ENCODE assay signal across 8 cellular contexts in genomic region chr7:131327626-131328386, GRCh38. TPM values are rescaled to one million over a fixed set of nuclear protein-coding genes. Genes with fewer than 3 reads are reported as not detected.
DNase-seq lines count a peak whose midpoint lies in the region; ATAC-seq and TF ChIP-seq lines count a peak whose summit lies in the region.

Gene MKLN1 (plus strand): TSS chr7:131327876. CDS start chr7:131327900, 24 bp downstream.

- H3K27me3 Mint-ChIP-seq in stimulated activated naive CD8-positive, alpha-beta T cell treated with anti-CD3 and anti-CD28 coated beads, Interleukin-15, amount 100 ng/mL, for 72 hours: no peaks in the 10 kb centered on the region

- H3K27me3 ChIP-seq in GM23248 (replicated peaks; ENCODE audit: insufficient read depth) (no peaks in the 10 kb centered on the region), RWPE2 (ENCODE audit: insufficient read depth, poor library complexity, severe bottlenecking) (no peaks in the 10 kb centered on the region), neural cell (ENCODE audit: insufficient read depth, low read depth, low read length) (no peaks in the 10 kb centered on the region)

- peaks cover 21% of the 10 kb centered on the region for H3K4me1 ChIP-seq in GM23248 (ENCODE audit: insufficient read depth)
- peaks cover 16% of the 10 kb centered on the region for H3K4me1 ChIP-seq in RWPE2 (ENCODE audit: insufficient read depth, poor library complexity, severe bottlenecking)

- H3K4me3 ChIP-seq in GM23248 (peak within 1 kb of the TSS; percentile 87), RWPE2 (ENCODE audit: severe bottlenecking) (peak within 1 kb of the TSS; percentile 91), fibroblast of the aortic adventitia (ENCODE audit: low read depth, low read length) (peak within 1 kb of the TSS; percentile 90), neural cell (ENCODE audit: low read length) (peak within 1 kb of the TSS; percentile 95)

- H3K9me2 ChIP-seq in GM23248 (ENCODE audit: insufficient read depth) (no peaks in the 10 kb centered on the region), neural cell (ENCODE audit: insufficient read depth, low read length) (no peaks in the 10 kb centered on the region)

- H3K27ac Mint-ChIP-seq in stimulated activated naive CD8-positive, alpha-beta T cell treated with anti-CD3 and anti-CD28 coated beads, Interleukin-15, amount 100 ng/mL, for 72 hours: peak within 1 kb of the TSS; percentile 99 to 100

- H3F3A ChIP-seq in GM23248 (ENCODE audit: insufficient read depth): peaks cover 18% of the 10 kb centered on the region
- no peaks in the 10 kb centered on the region for H3F3A ChIP-seq in neural cell (ENCODE audit: insufficient read depth, low read length, poor library complexity, severe bottlenecking)

- peak; percentile 63 for TF ChIP-seq RAD21 in neural cell (conservative IDR thresholded peaks at IDR 0.05)

- peak within 1 kb of the TSS; percentile 92 to 96 for H3K4me3 Mint-ChIP-seq in stimulated activated naive CD8-positive, alpha-beta T cell treated with anti-CD3 and anti-CD28 coated beads, Interleukin-15, amount 100 ng/mL, for 72 hours

- TF ChIP-seq EP300 in neural cell (conservative IDR thresholded peaks at IDR 0.05; ENCODE audit: poor library complexity, severe bottlenecking): peak; percentile 60

- H3K27ac ChIP-seq in GM23248 (peak within 1 kb of the TSS; percentile 95), RWPE2 (ENCODE audit: poor library complexity, severe bottlenecking) (peak within 1 kb of the TSS; percentile 71), neural cell (ENCODE audit: low read length) (peak within 1 kb of the TSS; percentile 93)

- H3K9me3 ChIP-seq in GM23248 (ENCODE audit: low read depth): no peaks in the 10 kb centered on the region
- no peaks in the 10 kb centered on the region for H3K9me3 ChIP-seq in RWPE2 (ENCODE audit: severe bottlenecking)
- H3K9me3 ChIP-seq in neural cell (ENCODE audit: low read length): no peaks in the 10 kb centered on the region

- TF ChIP-seq CTCF in RWPE2 (IDR thresholded peaks at IDR 0.05; ENCODE audit: poor library complexity, severe bottlenecking): no peak
- no peak for TF ChIP-seq CTCF in fibroblast of the aortic adventitia (IDR thresholded peaks at IDR 0.05; ENCODE audit: insufficient read depth, low read length)
- no peak for TF ChIP-seq CTCF in neural cell (IDR thresholded peaks at IDR 0.05; ENCODE audit: poor library complexity, severe bottlenecking)

- DNase-seq in EH (ENCODE audit: low read depth) (peak; percentile 90), GM23248 (peak; percentile 97), Kasumi-1 (lab: John Stamatoyannopoulos, UW) (peak; percentile 79 to 81), RWPE2 (ENCODE audit: low spot score) (peak; percentile 85), fibroblast of the aortic adventitia (ENCODE audit: low read depth) (peak; percentile 81)
- DNase-seq in activated effector memory CD4-positive, alpha-beta T cell treated with Interleukin-2 at 50 U/mL for 16 hours: peak; percentile 81
- DNase-seq in stimulated activated naive CD8-positive, alpha-beta T cell treated with anti-CD3 and anti-CD28 coated beads, Interleukin-15, amount 100 ng/mL, for 72 hours: peak; percentile 88 to 89

- peak; percentile 85 for ATAC-seq in RWPE2 (ENCODE audit: low read depth)
- peak; percentile 95 for ATAC-seq in stimulated activated naive CD8-positive, alpha-beta T cell treated with anti-CD3 and anti-CD28 coated beads, Interleukin-15, amount 100 ng/mL, for 72 hours

- H3K9ac ChIP-seq in GM23248 (peak within 1 kb of the TSS; percentile 98), neural cell (ENCODE audit: low read length) (peak within 1 kb of the TSS; percentile 95)

- peaks cover 6% of the 10 kb centered on the region; the same call in 1 of the 2 replicates for H4K20me1 ChIP-seq in GM23248 (ENCODE audit: insufficient read depth)
- no peaks in the 10 kb centered on the region for H4K20me1 ChIP-seq in neural cell (ENCODE audit: insufficient read depth)

- H3K36me3 ChIP-seq in GM23248 (ENCODE audit: low read depth) (no peaks in the 10 kb centered on the region), RWPE2 (ENCODE audit: low read depth) (0 out of 2 replicates have a peak, but pooled peaks cover 3% of the 10 kb centered on the region), neural cell (ENCODE audit: insufficient read depth, low read length) (no peaks in the 10 kb centered on the region)

- 1 to 2% methylated on average over 54 to 70 of the region's 70 CpGs for WGBS in GM23248 (ENCODE audit: low coverage in 1 of 2, low lambda C conversion rate in 2 of 2, missing lambda C conversion rate in 2 of 2), 2 experiments

- H2AFZ ChIP-seq in GM23248 (peak within 1 kb of the TSS; percentile 93), neural cell (ENCODE audit: low read depth, low read length) (peak within 1 kb of the TSS; percentile 86)

- H3K4me1 Mint-ChIP-seq in stimulated activated naive CD8-positive, alpha-beta T cell treated with anti-CD3 and anti-CD28 coated beads, Interleukin-15, amount 100 ng/mL, for 72 hours: peaks cover 63% of the 10 kb centered on the region

- H3K9me3 Mint-ChIP-seq in stimulated activated naive CD8-positive, alpha-beta T cell treated with anti-CD3 and anti-CD28 coated beads, Interleukin-15, amount 100 ng/mL, for 72 hours: no peaks in the 10 kb centered on the region

- peak within 1 kb of the TSS; percentile 100 for H3K4me2 ChIP-seq in GM23248 (ENCODE audit: unreplicated experiment)
- H3K4me2 ChIP-seq in neural cell (ENCODE audit: low read length): peak within 1 kb of the TSS; percentile 85

- peaks cover 51% of the 10 kb centered on the region for H3K79me2 ChIP-seq in GM23248 (ENCODE audit: insufficient read depth)
- peaks cover 49% of the 10 kb centered on the region for H3K79me2 ChIP-seq in neural cell (replicated peaks; ENCODE audit: insufficient read depth, low read length)

- in situ Hi-C loops in GM23248 (cut with MboI): no loop called here

TF ChIP-seq in neural cell, 6 proteins besides CTCF, POLR2A, EP300 and RAD21:
- TF ChIP-seq EZH2 (IDR thresholded peaks at IDR 0.05; ENCODE audit: borderline replicate concordance, insufficient read depth, low read length, poor library complexity, severe bottlenecking) (no peak), TAF1 (IDR thresholded peaks at IDR 0.05; ENCODE audit: low read depth) (peak; percentile 96), REST (IDR thresholded peaks at IDR 0.05; ENCODE audit: borderline replicate concordance) (peak; percentile 95), POLR2AphosphoS5 (IDR thresholded peaks at IDR 0.05) (peak; percentile 90), SMC3 (conservative IDR thresholded peaks at IDR 0.05; ENCODE audit: poor library complexity) (peak; percentile 64), MXI1 (conservative IDR thresholded peaks at IDR 0.05; ENCODE audit: poor library complexity, severe bottlenecking) (peak; percentile 69)
TF ChIP-seq in neural cell: peak in this region for 5.

RNA-seq across cellular contexts. Expression of gene MKLN1, which starts in this region (rescaled TPM):
- 30.2 and 35.7 TPM in 2 replicates for total RNA-seq in GM23248 (2014; rRNA removed; shearing (Covaris generic))
- polyA plus RNA-seq in GM23248 (2016; fragmentation: Nextera tagmentation; extraction: Ambion mirVana) (26.4 and 32.1 TPM in 2 replicates), neural cell (14.4 and 15.9 TPM in 2 replicates)
- total RNA-seq in fibroblast of the aortic adventitia (ENCODE audit: low replicate concordance): 41.5 and 71.9 TPM in 2 replicates
- polyA minus RNA-seq in neural cell: 65.2 and 82.3 TPM in 2 replicates

Comparison
In these comparisons a context has a peak if more than half of its experiments do, and no peak if none do; other contexts are left out.
1. Peak in every context shown above with its lines: DNase-seq, ATAC-seq, H3K4me3 ChIP-seq and H3K27ac ChIP-seq.